Comparison of ENCODE assay signal across 1 cellular context in the genomic region with DNA sequence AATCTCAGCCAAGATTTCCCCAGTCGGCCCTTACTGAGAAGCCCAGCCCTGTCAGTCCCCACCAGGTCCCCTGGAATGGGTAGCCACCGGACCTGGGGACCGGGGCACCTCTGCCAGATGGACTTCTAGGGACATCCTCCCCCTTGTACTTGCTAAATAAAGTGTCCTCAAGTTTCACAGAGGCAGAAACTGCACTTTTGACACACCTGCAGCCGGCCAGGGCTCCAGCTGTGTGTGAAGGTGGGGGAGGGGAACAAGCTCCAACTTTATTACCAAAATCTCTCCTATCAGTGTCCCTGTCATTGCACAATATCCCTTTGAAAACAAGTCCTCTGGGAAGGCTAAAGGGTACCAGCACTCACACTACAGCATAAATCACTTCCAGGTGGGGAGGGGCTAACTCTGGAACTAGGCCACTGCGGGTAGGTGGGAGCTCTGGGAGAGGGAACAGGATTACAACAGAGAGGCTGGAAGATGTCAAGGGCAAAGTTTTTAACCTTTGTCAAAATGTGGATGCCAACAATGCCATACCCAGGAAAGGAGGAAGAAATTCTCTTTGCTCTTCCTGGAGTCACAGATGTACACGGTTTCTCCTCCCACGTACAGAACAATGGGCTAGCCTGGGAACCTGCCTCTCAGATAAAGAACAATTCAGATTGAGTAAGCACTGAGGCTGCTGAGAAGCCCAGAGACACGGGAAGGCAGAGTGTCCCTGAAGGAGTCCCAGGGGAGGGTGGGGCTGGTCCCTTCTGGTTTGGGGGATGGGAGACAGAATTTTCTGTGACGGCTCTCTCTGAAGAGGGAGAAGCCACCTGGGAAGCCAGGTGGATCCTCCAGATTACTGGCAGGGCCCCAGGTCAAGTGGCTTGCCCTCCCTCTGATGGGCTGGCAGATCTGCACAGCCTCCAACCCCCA.
TF ChIP-seq lines count a peak whose summit lies in the region.

No MANE protein-coding gene starts in this region.

TF ChIP-seq in HEK293, 187 proteins besides CTCF, POLR2A, EP300 and RAD21 (continued from another document):
- TF ChIP-seq, protein P1, sequence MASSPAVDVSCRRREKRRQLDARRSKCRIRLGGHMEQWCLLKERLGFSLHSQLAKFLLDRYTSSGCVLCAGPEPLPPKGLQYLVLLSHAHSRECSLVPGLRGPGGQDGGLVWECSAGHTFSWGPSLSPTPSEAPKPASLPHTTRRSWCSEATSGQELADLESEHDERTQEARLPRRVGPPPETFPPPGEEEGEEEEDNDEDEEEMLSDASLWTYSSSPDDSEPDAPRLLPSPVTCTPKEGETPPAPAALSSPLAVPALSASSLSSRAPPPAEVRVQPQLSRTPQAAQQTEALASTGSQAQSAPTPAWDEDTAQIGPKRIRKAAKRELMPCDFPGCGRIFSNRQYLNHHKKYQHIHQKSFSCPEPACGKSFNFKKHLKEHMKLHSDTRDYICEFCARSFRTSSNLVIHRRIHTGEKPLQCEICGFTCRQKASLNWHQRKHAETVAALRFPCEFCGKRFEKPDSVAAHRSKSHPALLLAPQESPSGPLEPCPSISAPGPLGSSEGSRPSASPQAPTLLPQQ (tag by site-specific recombination; IDR thresholded peaks at IDR 0.05) = no peak
